8 cellular contexts compared by ENCODE assay signal in genomic region chr19:14073232-14073924, GRCh38. TPM values are rescaled to one million over a fixed set of nuclear protein-coding genes. Genes with fewer than 3 reads are reported as not detected.
DNase-seq lines count a peak whose midpoint lies in the region; ATAC-seq and TF ChIP-seq lines count a peak whose summit lies in the region.

No MANE protein-coding gene starts in this region.

- H3K27me3 ChIP-seq in Caco-2 (replicated peaks; ENCODE audit: control insufficient read depth, insufficient read depth, low read length) = no peaks in the 10 kb centered on the region
- no peaks in the 10 kb centered on the region for H3K27me3 ChIP-seq in right cardiac atrium (ENCODE audit: control insufficient read depth, insufficient read depth)
- H3K27me3 ChIP-seq in aorta (ENCODE audit: control insufficient read depth in 1 of 2, insufficient read depth in 2 of 2, low read length in 1 of 2) = no peaks in the 10 kb centered on the region

- H3K27ac ChIP-seq in angular gyrus (ENCODE audit: low read depth, low read length) (peak overlapping the region; percentile 88), right cardiac atrium (ENCODE audit: low read length) (peak overlapping the region; percentile 84), aorta (ENCODE audit: low read depth in 1 of 2, low read length in 2 of 2) (peak overlapping the region; percentile 30 to 69)

- H3K4me1 Mint-ChIP-seq in Caco-2 (ENCODE audit: low read depth, unreplicated experiment) (no peaks in the 10 kb centered on the region), T-cell (peaks cover 9 to 22% (median 19%) of the 10 kb centered on the region in 3 donors)

- H3K9me3 ChIP-seq in Caco-2 = no peaks in the 10 kb centered on the region
- no peaks in the 10 kb centered on the region for H3K9me3 ChIP-seq in right cardiac atrium (ENCODE audit: control insufficient read depth, low read length)
- H3K9me3 ChIP-seq in aorta (ENCODE audit: control insufficient read depth, low read length) = no peaks in the 10 kb centered on the region

- intact Hi-C loops in Caco-2 (cut with micrococcal nuclease; ENCODE audit: unreplicated experiment) = loop anchor here (5.0 to 10.0 kb wide), 2 partner anchors 64 to 99 kb away; partner anchors contain the start of gene ASF1B
- intact Hi-C loops in right cardiac atrium (cut with DNase I) = loop anchor here in 3 of 4 donors (2.0 to 5.0 kb wide), 3 partner anchors 44 to 193 kb away; partner anchors contain the start of gene PRKACA (in 1 of the 3)
- intact Hi-C loops in aorta (cut with DNase I) = loop anchor here (2.0 to 10.0 kb wide), 2 partner anchors 193 to 299 kb away; partner anchors contain the start of gene C19orf53 (in 1 of the 2)

- H3K36me3 ChIP-seq in Caco-2 (ENCODE audit: control insufficient read depth, insufficient read depth, low read length) (no peaks in the 10 kb centered on the region), aorta (ENCODE audit: control insufficient read depth in 1 of 2, insufficient read depth in 2 of 2, low read length in 1 of 2) (no peaks in the 10 kb centered on the region)

- H3K27me3 Mint-ChIP-seq in Caco-2 (ENCODE audit: insufficient read depth, unreplicated experiment) = no peaks in the 10 kb centered on the region
- H3K27me3 Mint-ChIP-seq in T-cell = no peaks in the 10 kb centered on the region

- CTCF ChIA-PET in Caco-2 (lab: Charles Lee) (interaction anchor here (0.5 to 1.9 kb wide), 10 partner anchors 10 to 211 kb away, joined by 3 to 7 read pairs (median 3); partner anchors contain the start of genes ASF1B and IL27RA), T-cell (lab: Charles Lee) (interaction anchor here in 1 of 2 donors (1.0 kb wide), 1 partner anchor 63 kb away, joined by 5 read pairs; the partner anchor contains the start of gene ASF1B)

- H3K4me1 ChIP-seq in Caco-2 (no peaks in the 10 kb centered on the region), right cardiac atrium (ENCODE audit: control insufficient read depth, insufficient read depth, low read length) (peaks cover 2% of the 10 kb centered on the region), aorta (ENCODE audit: control insufficient read depth in 1 of 2, insufficient read depth in 2 of 2, low read length in 2 of 2) (no peaks in the 10 kb centered on the region)

- WGBS in right cardiac atrium = under 1% methylated on average over 108 of the region's 108 CpGs
- 1% methylated on average over 88 to 108 of the region's 108 CpGs for WGBS in aorta, 2 donors

- peaks cover 12% of the 10 kb centered on the region for H3K36me3 Mint-ChIP-seq in Caco-2 (ENCODE audit: insufficient read depth, unreplicated experiment)
- no peaks in the 10 kb centered on the region for H3K36me3 Mint-ChIP-seq in T-cell

- POLR2A ChIA-PET in Caco-2 (lab: Charles Lee) (interaction anchor here (0.8 kb wide), 1 partner anchor 63 kb away, joined by 5 read pairs; the partner anchor contains the start of gene ASF1B), T-cell (lab: Charles Lee) (interaction anchor here in 1 of 2 donors (1.1 kb wide), 1 partner anchor 15 kb away, joined by 3 read pairs; no protein-coding TSS in a partner anchor)

- peak in 1 of 2 experiments; percentile 36 for TF ChIP-seq CTCF in Caco-2 (IDR thresholded peaks at IDR 0.05; ENCODE audit: insufficient read depth in 1 of 2, low read depth in 1 of 2, low read length in 1 of 2, severe bottlenecking in 1 of 2, unreplicated experiment in 1 of 2)
- peak; percentile 83 for TF ChIP-seq CTCF in GM20000 (IDR thresholded peaks at IDR 0.05; ENCODE audit: extremely low read depth, missing control alignments)

- no TSS peak for BruUV-seq in Caco-2 (replicated peaks; lab: Mats Ljungman, UMichigan)

- H3K4me3 ChIP-seq in Caco-2 (ENCODE audit: low read depth, low read length) = peak overlapping the region; percentile 84
- H3K4me3 ChIP-seq in right cardiac atrium (ENCODE audit: low read length) = peak overlapping the region; percentile 68
- peak overlapping the region; percentile 52 to 67 for H3K4me3 ChIP-seq in aorta (ENCODE audit: low read length in 2 of 2)

- ATAC-seq in T-cell (replicated peaks in 1 of 4) (peak; percentile 79 to 82 (median 80)), right cardiac atrium (peak; percentile 55 to 58), aorta (ENCODE audit: low FRiP score) (peak; percentile 65)

- H3K27ac Mint-ChIP-seq in Caco-2 (ENCODE audit: unreplicated experiment) (peak overlapping the region; percentile 97), T-cell (peak overlapping the region in 1 of 2 donors; percentile 86)

- no peaks in the 10 kb centered on the region for H3K9me3 Mint-ChIP-seq in Caco-2 (ENCODE audit: unreplicated experiment)
- H3K9me3 Mint-ChIP-seq in T-cell = no peaks in the 10 kb centered on the region

- H3K4me3 Mint-ChIP-seq in Caco-2 (ENCODE audit: unreplicated experiment) = peak overlapping the region; percentile 100
- peak overlapping the region; percentile 88 to 97 (median 89) for H3K4me3 Mint-ChIP-seq in T-cell

- DNase-seq in Caco-2 (peak; percentile 54 to 85), GM20000 (ENCODE audit: low spot score) (peak; percentile 92), Kasumi-1 (lab: John Stamatoyannopoulos, UW) (peak; percentile 60 to 68), T-cell (peak; percentile 50 to 84 (median 70)), right cardiac atrium (peak; percentile 79 to 92 (median 92)), putamen (ENCODE audit: low spot score) (peak; percentile 77), aorta (peak; percentile 85 to 92)

RNA-seq across cellular contexts. Expression of gene MISP3, which starts 0.8 kb away (rescaled TPM):
- 5.2 TPM in 2 replicates for total RNA-seq in Caco-2 (2022)
- 1 to 10 TPM in 3 of 5 donors, under 1 TPM in 2; 0.28 to 2.0 (median 1.1) TPM for total RNA-seq in T-cell
- total RNA-seq in right cardiac atrium = 10 to 100 TPM in 1 of 4 donors, 1 to 10 TPM in 3; 6.4 to 10.3 (median 9.2) TPM
- polyA plus RNA-seq in right cardiac atrium = 11.1 TPM
- 1 to 10 TPM; 1.2 to 2.2 TPM for total RNA-seq in aorta
- polyA plus RNA-seq in aorta = 1 to 10 TPM; 4.7 to 6.6 TPM

RNA-seq across cellular contexts. Expression of gene PALM3, which starts 11.5 kb away (rescaled TPM):
- 25.9 TPM in 2 replicates for total RNA-seq in Caco-2 (2022)
- under 1 TPM in 2 of 5 donors, not detected in 3; 0.16 to 0.39 TPM for total RNA-seq in T-cell
- total RNA-seq in right cardiac atrium = under 1 TPM; 0.38 to 0.58 (median 0.48) TPM
- 0.45 TPM for polyA plus RNA-seq in right cardiac atrium
- under 1 TPM in 1 of 2 donors, not detected in 1; 0.63 TPM for total RNA-seq in aorta
- polyA plus RNA-seq in aorta = 1 to 10 TPM in 1 of 2 donors, under 1 TPM in 1; 0.18 to 3.5 TPM

RNA-seq across cellular contexts. Expression of gene C19orf67, which starts 12.2 kb away (rescaled TPM):
- not detected in 2 replicates for total RNA-seq in Caco-2 (2022)
- under 1 TPM in 3 of 5 donors, not detected in 2; 0.53 to 0.98 (median 0.58) TPM for total RNA-seq in T-cell
- not detected for total RNA-seq in right cardiac atrium
- not detected for polyA plus RNA-seq in right cardiac atrium
- total RNA-seq in aorta = not detected
- not detected for polyA plus RNA-seq in aorta

RNA-seq across cellular contexts. Expression of gene SAMD1, which starts 17.2 kb away (rescaled TPM):
- 38.3 and 47.1 TPM in 2 replicates for total RNA-seq in Caco-2 (2022)
- 10 to 100 TPM; 38.9 to 75.0 (median 59.2) TPM for total RNA-seq in T-cell
- total RNA-seq in right cardiac atrium = 10 to 100 TPM; 34.0 to 53.8 (median 42.5) TPM
- 32.2 TPM for polyA plus RNA-seq in right cardiac atrium
- total RNA-seq in aorta = 10 to 100 TPM; 28.1 to 32.9 TPM
- 10 to 100 TPM; 27.4 to 28.4 TPM for polyA plus RNA-seq in aorta

RNA-seq across cellular contexts. Expression of gene IL27RA, which starts 41.8 kb away (rescaled TPM):
- total RNA-seq in Caco-2 (2022) = 4.7 and 5.6 TPM in 2 replicates
- 10 to 100 TPM; 44.2 to 82.4 (median 66.5) TPM for total RNA-seq in T-cell
- total RNA-seq in right cardiac atrium = 1 to 10 TPM; 3.3 to 4.7 (median 3.7) TPM
- polyA plus RNA-seq in right cardiac atrium = 3.4 TPM
- 1 to 10 TPM; 2.8 to 5.5 TPM for total RNA-seq in aorta
- polyA plus RNA-seq in aorta = 1 to 10 TPM in 1 of 2 donors, under 1 TPM in 1; 0.36 to 1.3 TPM

Comparison
In these comparisons a context has a peak if more than half of its experiments do, and no peak if none do; other contexts are left out.
1. Peak in every context shown above with its lines: DNase-seq, ATAC-seq, H3K4me3 ChIP-seq and H3K27ac ChIP-seq.
2. RNA of gene PALM3, which starts 11.5 kb away (total RNA-seq): 25.9 TPM in Caco-2; 0.63 TPM in aorta, 0.38 to 0.58 TPM in right cardiac atrium and 0.16 to 0.39 TPM in T-cell; every median in the first group is over 10 times any median in the second.